Comparison of ENCODE assay signal across 1 cellular context in genomic region chr1:185317886-185318310, GRCh38.
TF ChIP-seq lines count a peak whose summit lies in the region.

No MANE protein-coding gene starts in this region.

TF ChIP-seq in K562, 482 proteins besides CTCF, POLR2A, EP300 and RAD21 (continued from another document and continues in another):
- TF ChIP-seq CTCFL (IDR thresholded peaks at IDR 0.05; ENCODE audit: borderline replicate concordance, insufficient read depth, low read depth, low read length, poor library complexity, severe bottlenecking) = no peak
- TF ChIP-seq DPF2 (IDR thresholded peaks at IDR 0.05) = peak; percentile 2; the same call in 1 of the 2 replicates
- peak; percentile 55 for TF ChIP-seq MAFG (tag; conservative IDR thresholded peaks at IDR 0.05)
- 0 out of 2 replicates have a peak, but pooled peaks have one; percentile 42 for TF ChIP-seq MTA3 (IDR thresholded peaks at IDR 0.05; ENCODE audit: borderline replicate concordance)
- TF ChIP-seq ZNF316 (IDR thresholded peaks at IDR 0.05) = peak; percentile 77
- TF ChIP-seq PHB (CRISPR knock-in tag; IDR thresholded peaks at IDR 0.05) = no peak
- no peak for TF ChIP-seq RBM39 (optimal IDR thresholded peaks at IDR 0.05; ENCODE audit: low read depth, low read length)
- no peak for TF ChIP-seq NRF1 (conservative IDR thresholded peaks at IDR 0.05 in 1 of 2, IDR thresholded peaks at IDR 0.05 in 1 of 2)
- 0 out of 2 replicates have a peak, but pooled peaks have one; percentile 27 for TF ChIP-seq LARP7 (IDR thresholded peaks at IDR 0.05)
- TF ChIP-seq SMC3 (conservative IDR thresholded peaks at IDR 0.05; ENCODE audit: insufficient read depth, low read depth, low read length) = no peak
- TF ChIP-seq E2F6 (IDR thresholded peaks at IDR 0.05; ENCODE audit: borderline replicate concordance in 1 of 2, extremely low read depth in 1 of 2, insufficient read depth in 1 of 2, insufficient read length in 1 of 2, low read depth in 1 of 2, low read length in 1 of 2, poor library complexity in 1 of 2, severe bottlenecking in 1 of 2) = peak in 1 of 2 experiments; percentile 89
- peak; percentile 96 for TF ChIP-seq MGA (IDR thresholded peaks at IDR 0.05)
- no peak for TF ChIP-seq ZNF239 (CRISPR knock-in tag; IDR thresholded peaks at IDR 0.05)
- no peak for TF ChIP-seq TFAM (CRISPR knock-in tag; conservative IDR thresholded peaks at IDR 0.05)
- no peak for TF ChIP-seq NR4A1 (CRISPR knock-in tag; IDR thresholded peaks at IDR 0.05)
- TF ChIP-seq NR4A1 (tag; IDR thresholded peaks at IDR 0.05) = no peak
- TF ChIP-seq FOXK1 (CRISPR knock-in tag; IDR thresholded peaks at IDR 0.05; ENCODE audit: borderline replicate concordance) = 0 out of 2 replicates have a peak, but pooled peaks have one; percentile 51
- no peak for TF ChIP-seq GATAD2A (IDR thresholded peaks at IDR 0.05)
- TF ChIP-seq CREB3L1 (IDR thresholded peaks at IDR 0.05; ENCODE audit: borderline replicate concordance, low read depth) = peak; percentile 76; the same call in 1 of the 2 replicates
- 0 out of 2 replicates have a peak, but pooled peaks have one; percentile 46 for TF ChIP-seq ARID3B (CRISPR knock-in tag; IDR thresholded peaks at IDR 0.05; ENCODE audit: borderline replicate concordance)
- TF ChIP-seq YY1 (IDR thresholded peaks at IDR 0.05; ENCODE audit: borderline replicate concordance in 1 of 3, control insufficient read depth in 1 of 3, extremely low read depth in 1 of 3, insufficient read depth in 3 of 3, insufficient read length in 1 of 3, insufficient replicate concordance in 2 of 3, low read depth in 1 of 3, low read length in 2 of 3) = no peak
- TF ChIP-seq FOSL1 (tag; conservative IDR thresholded peaks at IDR 0.05) = peak; percentile 57
- no peak for TF ChIP-seq NR2C2 (CRISPR knock-in tag; IDR thresholded peaks at IDR 0.05)
- peak; percentile 66 for TF ChIP-seq NR2C2 (tag; IDR thresholded peaks at IDR 0.05)
- TF ChIP-seq DMBX1 (CRISPR knock-in tag; IDR thresholded peaks at IDR 0.05; ENCODE audit: borderline replicate concordance) = peak; percentile 45; the same call in 1 of the 2 replicates
- peak in 1 of 2 experiments; percentile 67; a peak in 1 of 3 replicates for TF ChIP-seq CBX3 (IDR thresholded peaks at IDR 0.05; ENCODE audit: borderline replicate concordance in 1 of 2, low read length in 2 of 2)
- TF ChIP-seq IFI16 (CRISPR knock-in tag; IDR thresholded peaks at IDR 0.05) = no peak
- peak; percentile 93 for TF ChIP-seq SMAD4 (CRISPR knock-in tag; conservative IDR thresholded peaks at IDR 0.05)
- TF ChIP-seq MTF1 (CRISPR knock-in tag; IDR thresholded peaks at IDR 0.05; ENCODE audit: borderline replicate concordance) = 0 out of 2 replicates have a peak, but pooled peaks have one; percentile 61
- peak; percentile 45; the same call in 1 of the 2 replicates for TF ChIP-seq CBFA2T3 (IDR thresholded peaks at IDR 0.05)
- peak; percentile 61 for TF ChIP-seq ASH1L (IDR thresholded peaks at IDR 0.05; ENCODE audit: borderline replicate concordance, low read depth, partially characterized antibody)
- no peak for TF ChIP-seq EWSR1 (IDR thresholded peaks at IDR 0.05; ENCODE audit: borderline replicate concordance, low read depth, partially characterized antibody)
- TF ChIP-seq E2F3 (CRISPR knock-in tag; IDR thresholded peaks at IDR 0.05) = 0 out of 2 replicates have a peak, but pooled peaks have one; percentile 30
- TF ChIP-seq ARID2 (IDR thresholded peaks at IDR 0.05) = no peak
- no peak for TF ChIP-seq BMI1 (IDR thresholded peaks at IDR 0.05; ENCODE audit: low read length)
- TF ChIP-seq FOXP1 (CRISPR knock-in tag; IDR thresholded peaks at IDR 0.05) = no peak; the same call in 1 of the 2 replicates
- peak; percentile 59; the same call in 1 of the 2 replicates for TF ChIP-seq SP1 (CRISPR knock-in tag; IDR thresholded peaks at IDR 0.05)
- peak; percentile 58 for TF ChIP-seq RNF2 (IDR thresholded peaks at IDR 0.05)
- 0 out of 2 replicates have a peak, but pooled peaks have one; percentile 55 for TF ChIP-seq ZBTB49 (CRISPR knock-in tag; IDR thresholded peaks at IDR 0.05; ENCODE audit: borderline replicate concordance)
- TF ChIP-seq KDM1A (IDR thresholded peaks at IDR 0.05) = 0 out of 4 replicates have a peak, but pooled peaks of 1 of the 2 experiments have one; percentile 6
- TF ChIP-seq MEIS2 (IDR thresholded peaks at IDR 0.05; ENCODE audit: partially characterized antibody) = peak; percentile 81
- peak; percentile 2; the same call in 1 of the 2 replicates for TF ChIP-seq PTBP1 (IDR thresholded peaks at IDR 0.05; ENCODE audit: low read depth, low read length)
- TF ChIP-seq PRPF4 (IDR thresholded peaks at IDR 0.05; ENCODE audit: insufficient read depth, low read depth, low read length, poor library complexity, severe bottlenecking) = no peak
- no peak for TF ChIP-seq ZNF217 (CRISPR knock-in tag; IDR thresholded peaks at IDR 0.05)
- 0 out of 2 replicates have a peak, but pooled peaks have one; percentile 59 for TF ChIP-seq ZNF431 (CRISPR knock-in tag; IDR thresholded peaks at IDR 0.05)
- no peak for TF ChIP-seq RHOXF2B (CRISPR knock-in tag; conservative IDR thresholded peaks at IDR 0.05)
